Comparison of ENCODE assay signal across 9 cellular contexts in the genomic region with DNA sequence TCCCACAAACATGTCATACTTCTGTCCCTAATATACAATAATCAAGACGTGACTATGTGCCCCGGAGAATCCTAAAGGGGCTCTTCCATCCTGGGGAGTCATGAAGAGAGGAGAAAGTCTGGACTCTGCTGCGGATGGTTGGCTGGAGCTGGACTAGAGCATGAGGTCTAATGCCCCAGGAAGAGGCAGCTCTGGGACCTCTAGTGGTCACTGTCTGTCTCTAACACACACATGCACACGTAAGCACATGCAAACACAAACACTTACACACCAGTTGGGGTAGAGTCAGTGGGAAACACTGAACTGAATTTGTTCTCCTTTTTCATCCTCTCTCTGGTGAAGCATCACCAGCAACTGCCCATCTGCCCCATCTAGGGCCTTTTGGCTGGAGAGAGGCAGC.
A peak's percentile ranks its signal among the peaks of the same experiment; 100 is the strongest.
DNase-seq lines count a peak whose midpoint lies in the region; ATAC-seq, FAIRE-seq and TF ChIP-seq lines count a peak whose summit lies in the region.
"Had no signal": no experiment of that assay in that cellular context is flagged by ENCODE, and none has a peak within 500 bp of the region (broad histone marks: within the 10 kb centered on the region; RNA-seq: fewer than 3 reads in every experiment).

No MANE protein-coding gene starts in this region.

- CTCF ChIA-PET in activated CD8-positive, alpha-beta T cell treated with anti-CD3 and anti-CD28 coated beads for 36 hours (lab: Charles Lee): no interaction called here

- no peak overlapping the region for H3K4me3 Mint-ChIP-seq in activated CD8-positive, alpha-beta T cell treated with anti-CD3 and anti-CD28 coated beads for 36 hours

- no peak overlapping the region for H3K27ac Mint-ChIP-seq in activated CD8-positive, alpha-beta T cell treated with anti-CD3 and anti-CD28 coated beads for 36 hours

- H3K4me1 Mint-ChIP-seq in activated CD8-positive, alpha-beta T cell treated with anti-CD3 and anti-CD28 coated beads for 36 hours (ENCODE audit: low read depth): no peaks in the 10 kb centered on the region

- H3K4me2 ChIP-seq in keratinocyte (ENCODE audit: control insufficient read depth, extremely low read depth, insufficient read depth, low read depth, low read length): no peak overlapping the region

- no peaks in the 10 kb centered on the region for H3K36me3 ChIP-seq in keratinocyte (ENCODE audit: control insufficient read depth in 2 of 2, extremely low read depth in 1 of 2, insufficient read depth in 2 of 2, low read length in 2 of 2)

- H4K20me1 ChIP-seq in keratinocyte (ENCODE audit: control insufficient read depth, extremely low read depth, insufficient read depth, low read length): no peaks in the 10 kb centered on the region

- intact Hi-C loops in activated CD8-positive, alpha-beta T cell treated with anti-CD3 and anti-CD28 coated beads for 36 hours (cut with micrococcal nuclease): no loop called here

- no peaks in the 10 kb centered on the region for H3K9me3 ChIP-seq in keratinocyte (ENCODE audit: control insufficient read depth, low read depth, low read length)

- FAIRE-seq in keratinocyte (lab: Jason Lieb, UNC): no peak

- no peak overlapping the region for H3K27ac ChIP-seq in keratinocyte (ENCODE audit: control insufficient read depth, insufficient read depth, low read length)

- POLR2A ChIA-PET in activated CD8-positive, alpha-beta T cell treated with anti-CD3 and anti-CD28 coated beads for 36 hours (lab: Charles Lee): interaction anchor here (1.0 kb wide), 1 partner anchor 19 kb away, joined by 3 read pairs; no protein-coding TSS in a partner anchor

- ATAC-seq in GM21786 (IDR thresholded peaks at IDR 0.05; ENCODE audit: unreplicated experiment): peak; percentile 62
- no peak for ATAC-seq in activated CD8-positive, alpha-beta T cell treated with anti-CD3 and anti-CD28 coated beads for 36 hours
- ATAC-seq in GM18520 (IDR thresholded peaks at IDR 0.05; ENCODE audit: unreplicated experiment): no peak

- no peaks in the 10 kb centered on the region for H3K9me1 ChIP-seq in keratinocyte (ENCODE audit: control insufficient read depth, extremely low read depth, insufficient read depth, low read length)

- no peaks in the 10 kb centered on the region for H3K79me2 ChIP-seq in keratinocyte (ENCODE audit: control insufficient read depth, insufficient read depth, low read length)

- H3K4me3 ChIP-seq in keratinocyte (ENCODE audit: control insufficient read depth in 2 of 3, extremely low read depth in 1 of 3, insufficient read depth in 2 of 3, low read depth in 1 of 3, low read length in 3 of 3): no peak overlapping the region

- H3K36me3 Mint-ChIP-seq in activated CD8-positive, alpha-beta T cell treated with anti-CD3 and anti-CD28 coated beads for 36 hours (ENCODE audit: low read depth): no peaks in the 10 kb centered on the region

- dilution Hi-C loops in keratinocyte (cut with MboI; ENCODE audit: extremely low pct_ligation_motif_present, low sequenced_read_pairs): no loop called here

- DNase-seq in Ammon's horn (ENCODE audit: low spot score) (peak; percentile 77), SK-N-DZ (ENCODE audit: low spot score) (peak; percentile 12), keratinocyte (ENCODE audit: low read depth, low spot score) (no peak), NCI-H187 treated with DMSO at 0.1 percent for 48 hours (lab: John Stamatoyannopoulos, UW) (no peak)
- no peak for DNase-seq in activated CD8-positive, alpha-beta T cell treated with anti-CD3 and anti-CD28 coated beads for 36 hours
- no peak for DNase-seq in activated T-cell treated with anti-CD3 and anti-CD28 coated beads, Interleukin-2, amount 50 U/mL, for 48 hours
- DNase-seq: MM.1S had no signal

- no peaks in the 10 kb centered on the region for H3K9me3 Mint-ChIP-seq in activated CD8-positive, alpha-beta T cell treated with anti-CD3 and anti-CD28 coated beads for 36 hours

- H3K9ac ChIP-seq in keratinocyte (ENCODE audit: control insufficient read depth, extremely low read depth, insufficient read depth, low read length): no peak overlapping the region

- H2AFZ ChIP-seq in keratinocyte (ENCODE audit: control insufficient read depth, low read length): no peak overlapping the region

- H3K4me1 ChIP-seq in keratinocyte (ENCODE audit: control insufficient read depth, extremely low read depth, insufficient read depth, low read length): no peaks in the 10 kb centered on the region

- no peaks in the 10 kb centered on the region for H3K27me3 Mint-ChIP-seq in activated CD8-positive, alpha-beta T cell treated with anti-CD3 and anti-CD28 coated beads for 36 hours

- H3K27me3 ChIP-seq in keratinocyte (ENCODE audit: control insufficient read depth, extremely low read depth, insufficient read depth, low read length): no peaks in the 10 kb centered on the region

- peak; percentile 15 to 55 (median 24) for TF ChIP-seq CTCF in keratinocyte (optimal IDR thresholded peaks at IDR 0.05 in 1 of 3, IDR thresholded peaks at IDR 0.05 in 1 of 3, conservative IDR thresholded peaks at IDR 0.05 in 1 of 3; ENCODE audit: extremely low read depth in 1 of 3, insufficient read depth in 2 of 3, low read length in 3 of 3)
- no peak for TF ChIP-seq CTCF in activated CD8-positive, alpha-beta T cell treated with anti-CD3 and anti-CD28 coated beads for 36 hours (IDR thresholded peaks at IDR 0.05)

Comparison
In these comparisons a context has a peak if more than half of its experiments do, and no peak if none do; other contexts are left out.
1. DNase-seq: peak in Ammon's horn (single experiment) and SK-N-DZ (single experiment); none in keratinocyte (single experiment), NCI-H187 treated with DMSO at 0.1 percent for 48 hours (single experiment), activated CD8-positive, alpha-beta T cell treated with anti-CD3 and anti-CD28 coated beads for 36 hours (single experiment) and activated T-cell treated with anti-CD3 and anti-CD28 coated beads, Interleukin-2, amount 50 U/mL, for 48 hours (0 of 2).